Comparison of ENCODE assay signal across 34 cellular contexts in genomic region chr6:2716926-2717700, GRCh38. TPM values are rescaled to one million over a fixed set of nuclear protein-coding genes. Genes with fewer than 3 reads are reported as not detected.
"Had no signal": no experiment of that assay in that cellular context is flagged by ENCODE, and none has a peak within 500 bp of the region (broad histone marks: within the 10 kb centered on the region; RNA-seq: fewer than 3 reads in every experiment).

No MANE protein-coding gene starts in this region.

- H3K27me3 Mint-ChIP-seq: activated B cell treated with CpG ODN at 0.5 μM for 24 hours; activated CD8-positive, alpha-beta T cell treated with anti-CD3 and anti-CD28 coated beads for 36 hours; dendritic cell treated with granulocyte-macrophage colony-stimulating factor and Interleukin-4, amounts not matched to agents 40 ng/mL and 50 ng/mL, for 4 days; T-helper 17 cell had no signal

- H3K27me3 ChIP-seq: ascending aorta, breast epithelium, cardiac muscle cell, dorsolateral prefrontal cortex, esophagus squamous epithelium had no signal

- H3K4me3 ChIP-seq: ascending aorta, breast epithelium, cardiac muscle cell, coronary artery, dorsolateral prefrontal cortex, esophagus squamous epithelium had no signal

- H3K27ac ChIP-seq: ascending aorta, breast epithelium, cardiac muscle cell, coronary artery, dorsolateral prefrontal cortex, esophagus squamous epithelium, WERI-Rb-1 had no signal

- H3K4me3 Mint-ChIP-seq: activated B cell treated with CpG ODN at 0.5 μM for 24 hours; activated CD8-positive, alpha-beta T cell treated with anti-CD3 and anti-CD28 coated beads for 36 hours; activated naive CD4-positive, alpha-beta T cell treated with anti-CD3 and anti-CD28 coated beads, Interleukin-2, amount 10 ng/mL, durations not matched to agents 7 days and 5 days; activated naive CD8-positive, alpha-beta T cell treated with anti-CD3 and anti-CD28 coated beads, Interleukin-2, amount 10 ng/mL, durations not matched to agents 7 days and 5 days; activated T-cell treated with anti-CD3 and anti-CD28 coated beads, Interleukin-2, amount 50 U/mL, for 4 hours; brain; dendritic cell treated with granulocyte-macrophage colony-stimulating factor and Interleukin-4, amounts not matched to agents 40 ng/mL and 50 ng/mL, for 4 days; endodermal cell; T-cell; T-helper 17 cell; T-helper 2 cell treated with Interferon-gamma antibody and Interleukin-4, amounts not matched to agents 5 μg/mL and 100 μg/mL, for 36 hours had no signal

- H3K4me1 ChIP-seq: ascending aorta, breast epithelium had no signal

- H3K36me3 Mint-ChIP-seq: activated naive CD4-positive, alpha-beta T cell treated with anti-CD3 and anti-CD28 coated beads, Interleukin-2, amount 10 ng/mL, durations not matched to agents 7 days and 5 days; activated naive CD8-positive, alpha-beta T cell treated with anti-CD3 and anti-CD28 coated beads, Interleukin-2, amount 10 ng/mL, durations not matched to agents 7 days and 5 days had no signal

- H3K27ac Mint-ChIP-seq: activated B cell treated with CpG ODN at 0.5 μM for 24 hours; activated CD8-positive, alpha-beta T cell treated with anti-CD3 and anti-CD28 coated beads for 36 hours; activated naive CD4-positive, alpha-beta T cell treated with anti-CD3 and anti-CD28 coated beads, Interleukin-2, amount 10 ng/mL, durations not matched to agents 7 days and 5 days; activated naive CD4-positive, alpha-beta T cell treated with anti-CD3 and anti-CD28 coated beads, Interleukin-2, amount 50 U/mL, for 72 hours; activated naive CD8-positive, alpha-beta T cell treated with anti-CD3 and anti-CD28 coated beads, Interleukin-2, amount 10 ng/mL, durations not matched to agents 7 days and 5 days; activated T-helper 2 cell treated with anti-CD3 and anti-CD28 coated beads, Interferon-gamma antibody, Interleukin-2, Interleukin-4, amounts not matched to agents 10 μg/mL and 5 μg/mL and 100 μg/mL, durations not matched to agents 14 hours and 24 hours and 36 hours; brain; dendritic cell treated with granulocyte-macrophage colony-stimulating factor and Interleukin-4, amounts not matched to agents 40 ng/mL and 50 ng/mL, for 4 days; endodermal cell; T-cell; T-helper 17 cell; T-helper 2 cell treated with Interferon-gamma antibody and Interleukin-4, amounts not matched to agents 5 μg/mL and 100 μg/mL, for 36 hours had no signal

- H3K9me3 Mint-ChIP-seq: activated CD8-positive, alpha-beta T cell treated with anti-CD3 and anti-CD28 coated beads for 36 hours; activated naive CD4-positive, alpha-beta T cell treated with anti-CD3 and anti-CD28 coated beads, Interleukin-2, amount 10 ng/mL, durations not matched to agents 7 days and 5 days; activated naive CD8-positive, alpha-beta T cell treated with anti-CD3 and anti-CD28 coated beads, Interleukin-2, amount 10 ng/mL, durations not matched to agents 7 days and 5 days had no signal

- H3K36me3 ChIP-seq: ascending aorta, breast epithelium, cardiac muscle cell, WERI-Rb-1 had no signal

- H3K4me1 Mint-ChIP-seq: activated naive CD4-positive, alpha-beta T cell treated with anti-CD3 and anti-CD28 coated beads, Interleukin-2, amount 10 ng/mL, durations not matched to agents 7 days and 5 days; activated naive CD8-positive, alpha-beta T cell treated with anti-CD3 and anti-CD28 coated beads, Interleukin-2, amount 10 ng/mL, durations not matched to agents 7 days and 5 days; endodermal cell; T-helper 17 cell had no signal

- DNase-seq: activated B cell treated with CpG ODN at 0.5 μM for 24 hours; activated CD4-positive, alpha-beta T cell treated with anti-CD3 and anti-CD28 coated beads for 48 hours; activated CD4-positive, alpha-beta T cell treated with anti-CD3 and anti-CD28 coated beads, Interleukin-2, amount 50 U/mL, for 1 hour; activated CD4-positive, alpha-beta T cell treated with anti-CD3 and anti-CD28 coated beads, Interleukin-2, amount 50 U/mL, for 48 hours; activated CD8-positive, alpha-beta memory T cell treated with anti-CD3 and anti-CD28 coated beads for 24 hours; activated CD8-positive, alpha-beta T cell treated with anti-CD3 and anti-CD28 coated beads for 36 hours; activated effector memory CD4-positive, alpha-beta T cell treated with anti-CD3 and anti-CD28 coated beads, Interleukin-2, amount 50 U/mL, for 16 hours; activated naive CD4-positive, alpha-beta T cell; activated naive CD4-positive, alpha-beta T cell treated with anti-CD3 and anti-CD28 coated beads, Interleukin-2, amount 10 ng/mL, durations not matched to agents 7 days and 5 days; activated naive CD8-positive, alpha-beta T cell treated with anti-CD3 and anti-CD28 coated beads, Interleukin-2, amount 10 ng/mL, durations not matched to agents 7 days and 5 days; activated T-cell treated with anti-CD3 and anti-CD28 coated beads, Interleukin-2, amount 50 U/mL, for 4 hours; central memory CD4-positive, alpha-beta T cell; cerebellar nuclear complex; dorsolateral prefrontal cortex; effector memory CD4-positive, alpha-beta T cell; endodermal cell; erythroblast; esophagus squamous epithelium; foreskin melanocyte; head of caudate nucleus; T-cell; T-helper 17 cell; T1000; WERI-Rb-1 had no signal

- H3K9me3 ChIP-seq: ascending aorta, breast epithelium, esophagus squamous epithelium had no signal

- ATAC-seq: activated CD4-positive, CD25-positive, alpha-beta regulatory T cell treated with anti-CD3 and anti-CD28 coated beads, Interleukin-2, amount 50 U/mL, for 24 hours; activated CD8-positive, alpha-beta T cell treated with anti-CD3 and anti-CD28 coated beads for 36 hours; activated naive CD4-positive, alpha-beta T cell treated with anti-CD3 and anti-CD28 coated beads, Interleukin-2, amount 50 U/mL, for 72 hours; activated T-cell treated with anti-CD3 and anti-CD28 coated beads, Interleukin-2, amount 50 U/mL, for 4 hours; T-cell; T-helper 17 cell had no signal

RNA-seq across cellular contexts. Expression of gene MYLK4, which starts 33.6 kb away (rescaled TPM):
- total RNA-seq: ascending aorta had no signal
